ENCODE assay signal across 7 cellular contexts in genomic region chr19:48249502-48250014, GRCh38. TPM values are rescaled to one million over a fixed set of nuclear protein-coding genes. Genes with fewer than 3 reads are reported as not detected.
DNase-seq lines count a peak whose midpoint lies in the region; ATAC-seq and TF ChIP-seq lines count a peak whose summit lies in the region.

No MANE protein-coding gene starts in this region.

- H3K36me3 ChIP-seq in lung (ENCODE audit: control insufficient read depth in 2 of 2, insufficient read depth in 2 of 2, low read length in 2 of 2), result peaks cover 0 to 4% of the 10 kb centered on the region in 2 donors

- peak overlapping the region; percentile 38 to 97 for H3K27ac ChIP-seq in lung (ENCODE audit: low read depth in 1 of 2, low read length in 1 of 2)

- peak; percentile 55 for ATAC-seq in GM21526 (IDR thresholded peaks at IDR 0.05; ENCODE audit: low FRiP score, unreplicated experiment)
- peak; percentile 92 for ATAC-seq in lung (ENCODE audit: insufficient read depth, low FRiP score)
- no peak for ATAC-seq in GM21786 (IDR thresholded peaks at IDR 0.05; ENCODE audit: unreplicated experiment)

- H3K4me3 ChIP-seq in lung, result peak overlapping the region; percentile 34

- no peaks in the 10 kb centered on the region for H3K9me3 ChIP-seq in lung (ENCODE audit: control insufficient read depth in 2 of 2, insufficient read depth in 1 of 2, low read length in 1 of 2)

- H3K27me3 ChIP-seq in lung (ENCODE audit: control insufficient read depth, insufficient read depth), result no peaks in the 10 kb centered on the region

- DNase-seq in OCI-M2 (lab: John Stamatoyannopoulos, UW; ENCODE audit: unreplicated experiment) (peak; percentile 82), lung (ENCODE audit: low spot score) (peak; percentile 53), epidermal melanocyte (ENCODE audit: insufficient read length, low spot score) (no peak)
- peak; percentile 62 for DNase-seq in activated effector memory CD4-positive, alpha-beta T cell treated with Interleukin-2 at 50 U/mL for 16 hours
- DNase-seq in stimulated activated CD8-positive, alpha-beta memory T cell treated with anti-CD3 and anti-CD28 coated beads, Interleukin-7, amount 100 ng/mL, for 4 hours (ENCODE audit: low read depth in 2 of 2), result peak; percentile 66

- TF ChIP-seq CTCF in lung (IDR thresholded peaks at IDR 0.05; ENCODE audit: control extremely low read depth, extremely low read depth), result no peak

- WGBS in lung, 2 donors, result 18 to 39% methylated on average over 13 of the region's 13 CpGs

- peaks cover 5 to 8% of the 10 kb centered on the region in 2 donors for H3K4me1 ChIP-seq in lung (ENCODE audit: control insufficient read depth in 2 of 2, insufficient read depth in 2 of 2, low read length in 2 of 2)

RNA-seq across cellular contexts. Expression of gene CARD8, which starts 6.2 kb away (rescaled TPM):
- total RNA-seq in lung, result 100 to 1,000 TPM in 1 of 2 donors, 10 to 100 TPM in 1; 53.8 to 114 TPM
- 10 to 100 TPM; 43.0 to 52.6 TPM for polyA plus RNA-seq in lung

RNA-seq across cellular contexts. Expression of gene ZNF114, which starts 20.3 kb away (rescaled TPM):
- 1 to 10 TPM; 1.5 to 4.1 TPM for total RNA-seq in lung
- under 1 TPM; 0.37 to 0.63 TPM for polyA plus RNA-seq in lung
